6 cellular contexts compared by ENCODE assay signal in genomic region chr3:172660421-172660820, GRCh38. TPM values are rescaled to one million over a fixed set of nuclear protein-coding genes. Genes with fewer than 3 reads are reported as not detected.
DNase-seq lines count a peak whose midpoint lies in the region; ATAC-seq and TF ChIP-seq lines count a peak whose summit lies in the region.
"Not testable (repeated sequence)": the region's sequence is repeated elsewhere in the genome, so short reads cannot be mapped to it uniquely, and the experiment has no call there.

No MANE protein-coding gene starts in this region.

- H3K18ac ChIP-seq in IMR-90 (ENCODE audit: low read depth, low read length); mesenchymal stem cell (ENCODE audit: low read depth in 1 of 2, low read length in 2 of 2): not testable (repeated sequence)

- H2BK12ac ChIP-seq in mesenchymal stem cell (ENCODE audit: low read length in 2 of 2) = not testable (repeated sequence)

- H3K27ac Mint-ChIP-seq in T-helper 17 cell = not testable (repeated sequence)
- peak overlapping the region in 1 of 2 donors; percentile 13 for H3K27ac Mint-ChIP-seq in natural killer cell treated with Interleukin-12 subunit alpha and Interleukin-12 subunit beta and Interleukin-15 and Interleukin-18, amount 100 ng/mL, for 72 hours

- H4K8ac ChIP-seq in IMR-90 (ENCODE audit: low read depth in 2 of 2, low read length in 2 of 2); mesenchymal stem cell (ENCODE audit: low read length): not testable (repeated sequence)

- WGBS in IMR-90 (ENCODE audit: extremely low coverage in 2 of 2, insufficient read length in 1 of 2), 2 experiments = no CpG with 5 or more reads among the region's 1 CpG
- no CpG with 5 or more reads among the region's 1 CpG for WGBS in mesenchymal stem cell

- H3K9me3 Mint-ChIP-seq in natural killer cell treated with Interleukin-12 subunit alpha and Interleukin-12 subunit beta and Interleukin-15 and Interleukin-18, amount 100 ng/mL, for 72 hours = not testable (repeated sequence)

- not testable (repeated sequence) for H3K9me1 ChIP-seq in IMR-90 (ENCODE audit: insufficient read depth, low read length)

- not testable (repeated sequence) for H3K4ac ChIP-seq in IMR-90 (ENCODE audit: low read depth, low read length); mesenchymal stem cell (ENCODE audit: low read depth in 1 of 2, low read length in 2 of 2)

- H2AK5ac ChIP-seq in IMR-90 (ENCODE audit: low read depth, low read length); mesenchymal stem cell (ENCODE audit: low read length, severe bottlenecking): not testable (repeated sequence)

- H3K27me3 ChIP-seq in DND-41 (ENCODE audit: insufficient read depth, low read length, poor library complexity); IMR-90 (ENCODE audit: control insufficient read depth, insufficient read depth, low read length); Loucy (ENCODE audit: insufficient read depth, low read length, poor library complexity, severe bottlenecking); mesenchymal stem cell (ENCODE audit: control insufficient read depth in 1 of 2, insufficient read depth in 1 of 2, low read length in 2 of 2): not testable (repeated sequence)

- POLR2A ChIA-PET in IMR-90 (lab: Charles Lee; ENCODE audit: unreplicated experiment) = not testable (repeated sequence)

- H3K4me1 ChIP-seq in DND-41 (ENCODE audit: insufficient read depth, low read length) = peaks cover 46% of the 10 kb centered on the region
- peaks cover 13% of the 10 kb centered on the region for H3K4me1 ChIP-seq in IMR-90 (ENCODE audit: control insufficient read depth, insufficient read depth, low read length)
- peaks cover 24% of the 10 kb centered on the region for H3K4me1 ChIP-seq in Loucy (ENCODE audit: insufficient read depth, low read length, poor library complexity, severe bottlenecking)
- H3K4me1 ChIP-seq in mesenchymal stem cell (ENCODE audit: control insufficient read depth, insufficient read depth, low read depth, low read length) = not testable (repeated sequence)

- H3K36me3 Mint-ChIP-seq in T-helper 17 cell (ENCODE audit: low read depth) = not testable (repeated sequence)
- peaks cover 17% of the 10 kb centered on the region for H3K36me3 Mint-ChIP-seq in natural killer cell treated with Interleukin-12 subunit alpha and Interleukin-12 subunit beta and Interleukin-15 and Interleukin-18, amount 100 ng/mL, for 72 hours

- H3K4me3 Mint-ChIP-seq in T-helper 17 cell = peak overlapping the region; percentile 13
- peak overlapping the region; percentile 18 for H3K4me3 Mint-ChIP-seq in natural killer cell treated with Interleukin-12 subunit alpha and Interleukin-12 subunit beta and Interleukin-15 and Interleukin-18, amount 100 ng/mL, for 72 hours

- intact Hi-C loops in IMR-90 (cut with micrococcal nuclease) = not testable (repeated sequence)

- H3K79me1 ChIP-seq in IMR-90 (ENCODE audit: low read depth in 1 of 2, low read length in 2 of 2) = peaks cover 22 to 33% of the 10 kb centered on the region in 2 experiments
- H3K79me1 ChIP-seq in mesenchymal stem cell (replicated peaks; ENCODE audit: low read length, poor library complexity, severe bottlenecking) = peaks cover 11% of the 10 kb centered on the region

- 0 out of 2 replicates have a peak overlapping the region, but pooled peaks have one; percentile 34 for H3K9ac ChIP-seq in DND-41 (ENCODE audit: low read depth, low read length)
- not testable (repeated sequence) for H3K9ac ChIP-seq in IMR-90 (ENCODE audit: low read depth, low read length); Loucy (ENCODE audit: low read depth, low read length, poor library complexity, severe bottlenecking); mesenchymal stem cell (ENCODE audit: low read length)

- not testable (repeated sequence) for ATAC-seq in DND-41 (ENCODE audit: insufficient read depth, low read depth); IMR-90 (ENCODE audit: low read depth); T-helper 17 cell; natural killer cell treated with Interleukin-12 subunit alpha and Interleukin-12 subunit beta and Interleukin-15 and Interleukin-18, amount 100 ng/mL, for 72 hours

- H3K56ac ChIP-seq in IMR-90 (ENCODE audit: extremely low read depth, insufficient read depth, low read length) = not testable (repeated sequence)

- TF ChIP-seq CTCF in DND-41 (IDR thresholded peaks at IDR 0.05; ENCODE audit: borderline replicate concordance, extremely low read depth, low read length, poor library complexity, severe bottlenecking); IMR-90 (conservative IDR thresholded peaks at IDR 0.05; ENCODE audit: low read depth, low read length); Loucy (conservative IDR thresholded peaks at IDR 0.05; ENCODE audit: low read length): not testable (repeated sequence)

- 0 out of 2 replicates have a peak overlapping the region, but pooled peaks have one; percentile 33 for H3K4me2 ChIP-seq in DND-41 (ENCODE audit: insufficient read depth, low read length)
- H3K4me2 ChIP-seq in IMR-90 (ENCODE audit: low read depth, low read length); mesenchymal stem cell (ENCODE audit: low read length, poor library complexity, severe bottlenecking): not testable (repeated sequence)
- peak overlapping the region; percentile 48 for H3K4me2 ChIP-seq in Loucy (ENCODE audit: low read depth, low read length, poor library complexity, severe bottlenecking)

- not testable (repeated sequence) for H2AK9ac ChIP-seq in IMR-90 (replicated peaks; ENCODE audit: low read depth, low read length, poor library complexity)

- H3F3A ChIP-seq in Loucy (ENCODE audit: low read depth) = not testable (repeated sequence)

- H4K20me1 ChIP-seq in DND-41 (ENCODE audit: insufficient read depth, low read length); IMR-90 (ENCODE audit: insufficient read depth, low read length); Loucy (ENCODE audit: insufficient read depth, low read length, poor library complexity, severe bottlenecking): not testable (repeated sequence)

- not testable (repeated sequence) for H4K5ac ChIP-seq in IMR-90 (ENCODE audit: low read depth, low read length)

- TF ChIP-seq RAD21 in IMR-90 (IDR thresholded peaks at IDR 0.05; ENCODE audit: low read length) = not testable (repeated sequence)

- H3K4me1 Mint-ChIP-seq in T-helper 17 cell = not testable (repeated sequence)
- peaks cover 28 to 38% of the 10 kb centered on the region in 2 donors for H3K4me1 Mint-ChIP-seq in natural killer cell treated with Interleukin-12 subunit alpha and Interleukin-12 subunit beta and Interleukin-15 and Interleukin-18, amount 100 ng/mL, for 72 hours (ENCODE audit: low read depth in 2 of 2)

- not testable (repeated sequence) for H2BK15ac ChIP-seq in IMR-90 (ENCODE audit: low read depth, low read length); mesenchymal stem cell (ENCODE audit: low read depth, poor library complexity, severe bottlenecking)

- dilution Hi-C loops in IMR-90 (cut with HindIII; ENCODE audit: low sequenced_read_pairs, unreplicated experiment) = not testable (repeated sequence)

- H3K27me3 Mint-ChIP-seq in T-helper 17 cell; natural killer cell treated with Interleukin-12 subunit alpha and Interleukin-12 subunit beta and Interleukin-15 and Interleukin-18, amount 100 ng/mL, for 72 hours: not testable (repeated sequence)

- not testable (repeated sequence) for H3K36me3 ChIP-seq in DND-41 (ENCODE audit: insufficient read depth, low read length); IMR-90 (ENCODE audit: control insufficient read depth, insufficient read depth, low read length); Loucy (ENCODE audit: insufficient read depth, low read length); mesenchymal stem cell (ENCODE audit: control insufficient read depth in 1 of 2, insufficient read depth in 2 of 2, low read depth in 1 of 2, low read length in 2 of 2)

- not testable (repeated sequence) for H3K4me3 ChIP-seq in DND-41 (ENCODE audit: low read depth in 1 of 2, low read length in 2 of 2); IMR-90 (ENCODE audit: insufficient read depth, low read depth, low read length); Loucy (ENCODE audit: low read length, poor library complexity, severe bottlenecking); mesenchymal stem cell (ENCODE audit: insufficient read depth in 1 of 2, low read depth in 1 of 2, low read length in 2 of 2)

- H3K9me2 ChIP-seq in Loucy (replicated peaks; ENCODE audit: low read depth, low read length) = not testable (repeated sequence)

- H2BK20ac ChIP-seq in IMR-90 (ENCODE audit: low read depth, low read length) = not testable (repeated sequence)

- not testable (repeated sequence) for TF ChIP-seq POLR2A in IMR-90 (IDR thresholded peaks at IDR 0.05; ENCODE audit: low read depth, low read length)

- BruUV-seq in IMR-90 (replicated peaks; lab: Mats Ljungman, UMichigan) = not testable (repeated sequence)

- CTCF ChIA-PET in IMR-90 (lab: Yijun Ruan, JAX) = not testable (repeated sequence)

- not testable (repeated sequence) for H3K14ac ChIP-seq in IMR-90 (replicated peaks; ENCODE audit: low read depth, low read length); mesenchymal stem cell (ENCODE audit: low read length in 2 of 2)

- H3K9me3 ChIP-seq in DND-41 (ENCODE audit: insufficient read depth, low read length, severe bottlenecking); IMR-90 (ENCODE audit: control insufficient read depth, insufficient read depth, low read length); Loucy (ENCODE audit: insufficient read depth, low read depth, low read length); T-helper 17 cell (ENCODE audit: control insufficient read depth, low read length, poor library complexity, severe bottlenecking); mesenchymal stem cell (ENCODE audit: control insufficient read depth, low read length): not testable (repeated sequence)

- not testable (repeated sequence) for H3K23ac ChIP-seq in IMR-90 (ENCODE audit: low read depth, low read length); mesenchymal stem cell (ENCODE audit: low read length in 2 of 2)

- H3K27ac ChIP-seq in DND-41 (ENCODE audit: low read length) (peak overlapping the region; percentile 89), mesenchymal stem cell (ENCODE audit: low read length, poor library complexity, severe bottlenecking) (peak overlapping the region; percentile 29)
- not testable (repeated sequence) for H3K27ac ChIP-seq in IMR-90 (ENCODE audit: insufficient read depth, low read length)

- not testable (repeated sequence) for H2BK5ac ChIP-seq in IMR-90 (ENCODE audit: low read depth, low read length, poor library complexity, severe bottlenecking); mesenchymal stem cell (ENCODE audit: low read depth, low read length, poor library complexity, severe bottlenecking)

- not testable (repeated sequence) for H2AFZ ChIP-seq in DND-41 (ENCODE audit: low read depth, low read length); IMR-90 (replicated peaks; ENCODE audit: low read length, poor library complexity); Loucy (ENCODE audit: low read length); mesenchymal stem cell (ENCODE audit: low read depth, low read length)

- in situ Hi-C loops in IMR-90 (cut with MboI; ENCODE audit: low sequenced_read_pairs) = loop anchor here (10.0 kb wide), 1 partner anchor 296 kb away; no protein-coding TSS in a partner anchor

- H4K91ac ChIP-seq in IMR-90 (ENCODE audit: insufficient read depth, low read depth, low read length); mesenchymal stem cell (ENCODE audit: low read length): not testable (repeated sequence)

- 0 out of 2 replicates have a peak overlapping the region, but pooled peaks have one; percentile 8 for H2BK120ac ChIP-seq in IMR-90 (ENCODE audit: low read depth, low read length)
- not testable (repeated sequence) for H2BK120ac ChIP-seq in mesenchymal stem cell (ENCODE audit: low read depth, low read length)

- peak; percentile 54 for DNase-seq in DND-41
- DNase-seq in IMR-90; T-helper 17 cell; mesenchymal stem cell; natural killer cell treated with Interleukin-12 subunit alpha and Interleukin-12 subunit beta and Interleukin-15 and Interleukin-18, amount 100 ng/mL, for 72 hours (ENCODE audit: low spot score): not testable (repeated sequence)

- H3K79me2 ChIP-seq in DND-41 (ENCODE audit: insufficient read depth, low read length); Loucy (ENCODE audit: insufficient read depth, low read length): not testable (repeated sequence)

RNA-seq across cellular contexts. Expression of gene NCEH1, which starts 50.4 kb away (rescaled TPM):
- total RNA-seq in IMR-90 (2012; rRNA removed) = 23.3 and 28.9 TPM in 2 replicates
- polyA plus RNA-seq in IMR-90 (2012; rRNA removed) = 22.3 and 23.5 TPM in 2 replicates
- 8.0 and 12.7 TPM in 2 replicates for polyA plus RNA-seq in IMR-90 (2012; cell fraction: cytosol; rRNA removed)
- polyA plus RNA-seq in IMR-90 (2012; cell fraction: nucleus; rRNA removed; ENCODE audit: low replicate concordance) = 5.1 and 13.7 TPM in 2 replicates
- total RNA-seq in T-helper 17 cell = 1 to 10 TPM; 1.0 to 2.4 TPM
- polyA plus RNA-seq in mesenchymal stem cell (2013, experiment 1 of 2) = 13.5 TPM
- 13.3 TPM for polyA plus RNA-seq in mesenchymal stem cell (2013, experiment 2 of 2)
- total RNA-seq in natural killer cell treated with Interleukin-12 subunit alpha and Interleukin-12 subunit beta and Interleukin-15 and Interleukin-18, amount 100 ng/mL, for 72 hours = 10 to 100 TPM; 18.5 to 18.6 TPM
